ENCODE assay signal across 2 cellular contexts in genomic region chr19:48502720-48503018, GRCh38.
TF ChIP-seq lines count a peak whose summit lies in the region.

No MANE protein-coding gene starts in this region.

TF ChIP-seq in HepG2, 621 proteins besides CTCF, POLR2A, EP300 and RAD21:
- TF ChIP-seq XBP1 (CRISPR knock-in tag; IDR thresholded peaks at IDR 0.05) (no peak), ZNF547 (CRISPR knock-in tag; IDR thresholded peaks at IDR 0.05) (no peak), ZFY (CRISPR knock-in tag; IDR thresholded peaks at IDR 0.05) (peak; percentile 1; the same call in 1 of the 2 replicates), ZMYM3 (CRISPR knock-in tag; IDR thresholded peaks at IDR 0.05) (no peak), ZNF687 (CRISPR knock-in tag; IDR thresholded peaks at IDR 0.05) (peak; percentile 4; the same call in 1 of the 2 replicates), ZNF460 (CRISPR knock-in tag; IDR thresholded peaks at IDR 0.05; ENCODE audit: borderline replicate concordance) (no peak), NR1H2 (CRISPR knock-in tag; IDR thresholded peaks at IDR 0.05; ENCODE audit: borderline replicate concordance, low read depth) (no peak), CREB1 (IDR thresholded peaks at IDR 0.05) (peak; percentile 25; the same call in 1 of the 2 replicates), CREB1 (CRISPR knock-in tag; IDR thresholded peaks at IDR 0.05) (no peak), TFDP2 (CRISPR knock-in tag; IDR thresholded peaks at IDR 0.05) (no peak)

TF ChIP-seq in WTC11, 78 proteins besides CTCF, POLR2A, EP300 and RAD21:
- TF ChIP-seq CREM (CRISPR knock-in tag; IDR thresholded peaks at IDR 0.05) = no peak
- no peak for TF ChIP-seq AFF4 (CRISPR knock-in tag; IDR thresholded peaks at IDR 0.05; ENCODE audit: borderline replicate concordance)
- TF ChIP-seq, protein P1, sequence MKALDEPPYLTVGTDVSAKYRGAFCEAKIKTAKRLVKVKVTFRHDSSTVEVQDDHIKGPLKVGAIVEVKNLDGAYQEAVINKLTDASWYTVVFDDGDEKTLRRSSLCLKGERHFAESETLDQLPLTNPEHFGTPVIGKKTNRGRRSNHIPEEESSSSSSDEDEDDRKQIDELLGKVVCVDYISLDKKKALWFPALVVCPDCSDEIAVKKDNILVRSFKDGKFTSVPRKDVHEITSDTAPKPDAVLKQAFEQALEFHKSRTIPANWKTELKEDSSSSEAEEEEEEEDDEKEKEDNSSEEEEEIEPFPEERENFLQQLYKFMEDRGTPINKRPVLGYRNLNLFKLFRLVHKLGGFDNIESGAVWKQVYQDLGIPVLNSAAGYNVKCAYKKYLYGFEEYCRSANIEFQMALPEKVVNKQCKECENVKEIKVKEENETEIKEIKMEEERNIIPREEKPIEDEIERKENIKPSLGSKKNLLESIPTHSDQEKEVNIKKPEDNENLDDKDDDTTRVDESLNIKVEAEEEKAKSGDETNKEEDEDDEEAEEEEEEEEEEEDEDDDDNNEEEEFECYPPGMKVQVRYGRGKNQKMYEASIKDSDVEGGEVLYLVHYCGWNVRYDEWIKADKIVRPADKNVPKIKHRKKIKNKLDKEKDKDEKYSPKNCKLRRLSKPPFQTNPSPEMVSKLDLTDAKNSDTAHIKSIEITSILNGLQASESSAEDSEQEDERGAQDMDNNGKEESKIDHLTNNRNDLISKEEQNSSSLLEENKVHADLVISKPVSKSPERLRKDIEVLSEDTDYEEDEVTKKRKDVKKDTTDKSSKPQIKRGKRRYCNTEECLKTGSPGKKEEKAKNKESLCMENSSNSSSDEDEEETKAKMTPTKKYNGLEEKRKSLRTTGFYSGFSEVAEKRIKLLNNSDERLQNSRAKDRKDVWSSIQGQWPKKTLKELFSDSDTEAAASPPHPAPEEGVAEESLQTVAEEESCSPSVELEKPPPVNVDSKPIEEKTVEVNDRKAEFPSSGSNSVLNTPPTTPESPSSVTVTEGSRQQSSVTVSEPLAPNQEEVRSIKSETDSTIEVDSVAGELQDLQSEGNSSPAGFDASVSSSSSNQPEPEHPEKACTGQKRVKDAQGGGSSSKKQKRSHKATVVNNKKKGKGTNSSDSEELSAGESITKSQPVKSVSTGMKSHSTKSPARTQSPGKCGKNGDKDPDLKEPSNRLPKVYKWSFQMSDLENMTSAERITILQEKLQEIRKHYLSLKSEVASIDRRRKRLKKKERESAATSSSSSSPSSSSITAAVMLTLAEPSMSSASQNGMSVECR (CRISPR knock-in tag; IDR thresholded peaks at IDR 0.05; ENCODE audit: borderline replicate concordance) = no peak
- no peak for TF ChIP-seq CREB1 (CRISPR knock-in tag; IDR thresholded peaks at IDR 0.05)
- no peak for TF ChIP-seq ZNF138 (CRISPR knock-in tag; conservative IDR thresholded peaks at IDR 0.05)
- no peak for TF ChIP-seq CDX4 (CRISPR knock-in tag; IDR thresholded peaks at IDR 0.05; ENCODE audit: borderline replicate concordance)
- no peak for TF ChIP-seq STAT6 (CRISPR knock-in tag; conservative IDR thresholded peaks at IDR 0.05; ENCODE audit: low read depth)
- no peak for TF ChIP-seq ZSCAN18 (CRISPR knock-in tag; IDR thresholded peaks at IDR 0.05)
- TF ChIP-seq MAX (CRISPR knock-in tag; IDR thresholded peaks at IDR 0.05) = no peak
- no peak for TF ChIP-seq ZNF121 (CRISPR knock-in tag; IDR thresholded peaks at IDR 0.05)
- no peak for TF ChIP-seq ZNF232 (CRISPR knock-in tag; IDR thresholded peaks at IDR 0.05)
- no peak for TF ChIP-seq JUN (CRISPR knock-in tag; IDR thresholded peaks at IDR 0.05)
- TF ChIP-seq ZNF671 (CRISPR knock-in tag; IDR thresholded peaks at IDR 0.05) = no peak
- no peak for TF ChIP-seq ZNF425 (CRISPR knock-in tag; conservative IDR thresholded peaks at IDR 0.05)
- no peak for TF ChIP-seq ZNF416 (CRISPR knock-in tag; IDR thresholded peaks at IDR 0.05)
- TF ChIP-seq MXD4 (CRISPR knock-in tag; IDR thresholded peaks at IDR 0.05; ENCODE audit: borderline replicate concordance) = no peak
